ENCODE assay signal across 14 cellular contexts in genomic region chr7:105496501-105496900, GRCh38. TPM values are rescaled to one million over a fixed set of nuclear protein-coding genes. Genes with fewer than 3 reads are reported as not detected.
DNase-seq lines count a peak whose midpoint lies in the region; ATAC-seq and TF ChIP-seq lines count a peak whose summit lies in the region.
"Had no signal": no experiment of that assay in that cellular context is flagged by ENCODE, and none has a peak within 500 bp of the region (broad histone marks: within the 10 kb centered on the region; RNA-seq: fewer than 3 reads in every experiment).

No MANE protein-coding gene starts in this region.

- TF ChIP-seq CTCF in fibroblast of the aortic adventitia (IDR thresholded peaks at IDR 0.05; ENCODE audit: insufficient read depth, low read length), result no peak

- H3K4me3 ChIP-seq in adipocyte (ENCODE audit: low read length) (no peak overlapping the region), fibroblast of the aortic adventitia (ENCODE audit: low read depth, low read length) (no peak overlapping the region), skeletal muscle cell (ENCODE audit: low read depth, low read length) (no peak overlapping the region)
- H3K4me3 ChIP-seq: ascending aorta had no signal

- H3K9me3 ChIP-seq in adipocyte (ENCODE audit: control insufficient read depth, low read length), result no peaks in the 10 kb centered on the region
- H3K9me3 ChIP-seq: ascending aorta had no signal

- peaks cover 9% of the 10 kb centered on the region for H3K4me1 ChIP-seq in adipocyte (ENCODE audit: control insufficient read depth, insufficient read depth, low read length)

- H3K36me3 ChIP-seq in adipocyte (ENCODE audit: control insufficient read depth, insufficient read depth, low read length, severe bottlenecking), result peaks cover 32% of the 10 kb centered on the region

- DNase-seq in GM03348 (ENCODE audit: low spot score) (peak; percentile 54), adipocyte (ENCODE audit: low read depth) (peak; percentile 62), fibroblast of the aortic adventitia (ENCODE audit: low read depth) (peak; percentile 76), skeletal muscle cell (ENCODE audit: low read depth) (peak; percentile 12), MV-4-11 (lab: John Stamatoyannopoulos, UW) (no peak), HuH-7.5 (ENCODE audit: low spot score) (no peak)
- DNase-seq: DMS79 treated with DMSO at 0.1 percent for 48 hours, H7, NCI-H146, NCI-H446 treated with DMSO at 0.1 percent for 48 hours, occipital lobe had no signal

- H3K27me3 ChIP-seq in adipocyte (replicated peaks; ENCODE audit: control insufficient read depth, insufficient read depth, low read length), result no peaks in the 10 kb centered on the region
- H3K27me3 ChIP-seq: ascending aorta had no signal

- ATAC-seq in HG02981 (IDR thresholded peaks at IDR 0.05; ENCODE audit: unreplicated experiment), result no peak
- ATAC-seq: stimulated activated memory B cell treated with anti-CD40 and anti-IgM and Interleukin-4, amounts not matched to agents 10 μg/mL and 1 μg/mL and 100 μg/mL, for 72 hours had no signal

- no peak overlapping the region for H3K9ac ChIP-seq in adipocyte (ENCODE audit: low read length)

RNA-seq across cellular contexts. Expression of gene PUS7, which starts 25.6 kb away (rescaled TPM):
- 5.8 and 22.8 TPM in 2 replicates for total RNA-seq in fibroblast of the aortic adventitia (ENCODE audit: low replicate concordance)

RNA-seq across cellular contexts. Expression of gene RINT1, which starts 35.5 kb away (rescaled TPM):
- 10.2 and 18.1 TPM in 2 replicates for total RNA-seq in fibroblast of the aortic adventitia (ENCODE audit: low replicate concordance)

Comparison
In these comparisons a context has a peak if more than half of its experiments do, and no peak if none do; other contexts are left out.
1. DNase-seq: peak in GM03348 (single experiment), adipocyte (single experiment), fibroblast of the aortic adventitia (single experiment) and skeletal muscle cell (single experiment); none in MV-4-11 (single experiment) and HuH-7.5 (single experiment).